Comparison of ENCODE assay signal across 9 cellular contexts in genomic region chr19:13012390-13012689, GRCh38. TPM values are rescaled to one million over a fixed set of nuclear protein-coding genes. Genes with fewer than 3 reads are reported as not detected.
DNase-seq lines count a peak whose midpoint lies in the region; ATAC-seq and TF ChIP-seq lines count a peak whose summit lies in the region.
"Had no signal": no experiment of that assay in that cellular context is flagged by ENCODE, and none has a peak within 500 bp of the region (broad histone marks: within the 10 kb centered on the region; RNA-seq: fewer than 3 reads in every experiment).

No MANE protein-coding gene starts in this region.

- H3K9me3 Mint-ChIP-seq in activated T-helper 2 cell treated with anti-CD3 and anti-CD28 coated beads, Interferon-gamma antibody, Interleukin-2, Interleukin-4, amounts not matched to agents 10 μg/mL and 5 μg/mL and 100 μg/mL, durations not matched to agents 14 hours and 24 hours and 36 hours: no peaks in the 10 kb centered on the region
- H3K9me3 Mint-ChIP-seq in stimulated activated naive CD8-positive, alpha-beta T cell treated with anti-CD3 and anti-CD28 coated beads, Interleukin-15, amount 100 ng/mL, for 72 hours: no peaks in the 10 kb centered on the region

- no peak for TF ChIP-seq EP300 in gastroesophageal sphincter (IDR thresholded peaks at IDR 0.05)

- no peak for ATAC-seq in gastroesophageal sphincter
- ATAC-seq in stimulated activated naive CD8-positive, alpha-beta T cell treated with anti-CD3 and anti-CD28 coated beads, Interleukin-15, amount 100 ng/mL, for 72 hours: no peak
- no peak for ATAC-seq in HG03354 (IDR thresholded peaks at IDR 0.05; ENCODE audit: poor library complexity, severe bottlenecking, unreplicated experiment)
- no peak for ATAC-seq in HG02970 (IDR thresholded peaks at IDR 0.05; ENCODE audit: low FRiP score, unreplicated experiment)

- H3K4me1 Mint-ChIP-seq in activated T-helper 2 cell treated with anti-CD3 and anti-CD28 coated beads, Interferon-gamma antibody, Interleukin-2, Interleukin-4, amounts not matched to agents 10 μg/mL and 5 μg/mL and 100 μg/mL, durations not matched to agents 14 hours and 24 hours and 36 hours (ENCODE audit: low read depth): peaks cover 13% of the 10 kb centered on the region
- H3K4me1 Mint-ChIP-seq in stimulated activated naive CD8-positive, alpha-beta T cell treated with anti-CD3 and anti-CD28 coated beads, Interleukin-15, amount 100 ng/mL, for 72 hours: peaks cover 51% of the 10 kb centered on the region

- no peak for TF ChIP-seq POLR2A in gastroesophageal sphincter (IDR thresholded peaks at IDR 0.05)

- no peaks in the 10 kb centered on the region for H3K27me3 ChIP-seq in gastroesophageal sphincter

- H3K36me3 ChIP-seq in gastroesophageal sphincter: peaks cover 0 to 5% of the 10 kb centered on the region in 2 donors

- H3K9me3 ChIP-seq in gastroesophageal sphincter: no peaks in the 10 kb centered on the region

- no peak overlapping the region for H3K27ac Mint-ChIP-seq in activated T-helper 2 cell treated with anti-CD3 and anti-CD28 coated beads, Interferon-gamma antibody, Interleukin-2, Interleukin-4, amounts not matched to agents 10 μg/mL and 5 μg/mL and 100 μg/mL, durations not matched to agents 14 hours and 24 hours and 36 hours
- no peak overlapping the region for H3K27ac Mint-ChIP-seq in stimulated activated naive CD8-positive, alpha-beta T cell treated with anti-CD3 and anti-CD28 coated beads, Interleukin-15, amount 100 ng/mL, for 72 hours

- peak overlapping the region; percentile 68 for H3K4me3 Mint-ChIP-seq in activated T-helper 2 cell treated with anti-CD3 and anti-CD28 coated beads, Interferon-gamma antibody, Interleukin-2, Interleukin-4, amounts not matched to agents 10 μg/mL and 5 μg/mL and 100 μg/mL, durations not matched to agents 14 hours and 24 hours and 36 hours (ENCODE audit: low read depth)
- peak overlapping the region; percentile 89 for H3K4me3 Mint-ChIP-seq in stimulated activated naive CD8-positive, alpha-beta T cell treated with anti-CD3 and anti-CD28 coated beads, Interleukin-15, amount 100 ng/mL, for 72 hours

- DNase-seq in HFF-Myc (ENCODE audit: extremely low read depth, low read depth) (no peak), hippocampal formation (lab: John Stamatoyannopoulos, UW) (no peak), NCI-H187 treated with DMSO at 0.1 percent for 48 hours (lab: John Stamatoyannopoulos, UW) (no peak)
- no peak for DNase-seq in activated T-helper 2 cell treated with anti-CD3 and anti-CD28 coated beads, Interferon-gamma antibody, Interleukin-2, Interleukin-4, amounts not matched to agents 10 μg/mL and 5 μg/mL and 100 μg/mL, durations not matched to agents 14 hours and 24 hours and 36 hours (ENCODE audit: low spot score)
- no peak for DNase-seq in stimulated activated naive CD8-positive, alpha-beta T cell treated with anti-CD3 and anti-CD28 coated beads, Interleukin-15, amount 100 ng/mL, for 72 hours
- DNase-seq: OCI-M1 had no signal

- no peaks in the 10 kb centered on the region for H3K36me3 Mint-ChIP-seq in activated T-helper 2 cell treated with anti-CD3 and anti-CD28 coated beads, Interferon-gamma antibody, Interleukin-2, Interleukin-4, amounts not matched to agents 10 μg/mL and 5 μg/mL and 100 μg/mL, durations not matched to agents 14 hours and 24 hours and 36 hours (ENCODE audit: low read depth)

- peaks cover 68% of the 10 kb centered on the region for H3K27me3 Mint-ChIP-seq in activated T-helper 2 cell treated with anti-CD3 and anti-CD28 coated beads, Interferon-gamma antibody, Interleukin-2, Interleukin-4, amounts not matched to agents 10 μg/mL and 5 μg/mL and 100 μg/mL, durations not matched to agents 14 hours and 24 hours and 36 hours (ENCODE audit: low read depth)
- H3K27me3 Mint-ChIP-seq in stimulated activated naive CD8-positive, alpha-beta T cell treated with anti-CD3 and anti-CD28 coated beads, Interleukin-15, amount 100 ng/mL, for 72 hours: peaks cover 86% of the 10 kb centered on the region

- H3K4me3 ChIP-seq in HFF-Myc (replicated peaks; ENCODE audit: low read depth, low read length) (peak overlapping the region; percentile 35; the same call in 1 of the 2 replicates), gastroesophageal sphincter (peak overlapping the region in 1 of 2 donors; percentile 42)

- intact Hi-C loops in activated T-helper 2 cell treated with anti-CD3 and anti-CD28 coated beads, Interferon-gamma antibody, Interleukin-2, Interleukin-4, amounts not matched to agents 10 μg/mL and 5 μg/mL and 100 μg/mL, durations not matched to agents 14 hours and 24 hours and 36 hours (cut with micrococcal nuclease): loop anchor here (1.0 to 5.0 kb wide), 2 partner anchors 85 to 175 kb away; partner anchors contain the start of gene MAST1

- no peak for TF ChIP-seq CTCF in HFF-Myc (IDR thresholded peaks at IDR 0.05; ENCODE audit: low read depth, low read length, missing control alignments)
- no peak for TF ChIP-seq CTCF in gastroesophageal sphincter (IDR thresholded peaks at IDR 0.05)

- peak overlapping the region; percentile 43 to 98 (median 84) for H3K27ac ChIP-seq in gastroesophageal sphincter

- peaks cover 7 to 100% (median 83%) of the 10 kb centered on the region in 3 donors for H3K4me1 ChIP-seq in gastroesophageal sphincter

- no CpG with 5 or more reads among the region's 23 CpGs for WGBS in gastroesophageal sphincter (ENCODE audit: low coverage in 1 of 2), 2 donors

RNA-seq across cellular contexts. Expression of gene NFIX, which starts 17.1 kb away (rescaled TPM):
- 2.7 and 3.0 TPM in 2 replicates for total RNA-seq in activated T-helper 2 cell treated with anti-CD3 and anti-CD28 coated beads, Interferon-gamma antibody, Interleukin-2, Interleukin-4, amounts not matched to agents 10 μg/mL and 5 μg/mL and 100 μg/mL, durations not matched to agents 14 hours and 24 hours and 36 hours
- total RNA-seq in gastroesophageal sphincter: 100 to 1,000 TPM in 1 of 4 donors, 10 to 100 TPM in 3; 44.7 to 145 (median 72.4) TPM

RNA-seq across cellular contexts. Expression of gene DAND5, which starts 43.0 kb away (rescaled TPM):
- 0.16 TPM in 1 of 2 replicates, not detected in the other for total RNA-seq in activated T-helper 2 cell treated with anti-CD3 and anti-CD28 coated beads, Interferon-gamma antibody, Interleukin-2, Interleukin-4, amounts not matched to agents 10 μg/mL and 5 μg/mL and 100 μg/mL, durations not matched to agents 14 hours and 24 hours and 36 hours
- under 1 TPM in 1 of 4 donors, not detected in 3; 0.35 TPM for total RNA-seq in gastroesophageal sphincter

RNA-seq across cellular contexts. Expression of gene GADD45GIP1, which starts 55.3 kb away (rescaled TPM):
- 29.2 and 32.6 TPM in 2 replicates for total RNA-seq in activated T-helper 2 cell treated with anti-CD3 and anti-CD28 coated beads, Interferon-gamma antibody, Interleukin-2, Interleukin-4, amounts not matched to agents 10 μg/mL and 5 μg/mL and 100 μg/mL, durations not matched to agents 14 hours and 24 hours and 36 hours
- 10 to 100 TPM; 32.2 to 43.6 (median 36.9) TPM for total RNA-seq in gastroesophageal sphincter

Comparison
In these comparisons a context has a peak if more than half of its experiments do, and no peak if none do; other contexts are left out.
1. RNA of gene NFIX, which starts 17.1 kb away (total RNA-seq): 44.7 to 145 TPM in gastroesophageal sphincter; 2.7 to 3.0 TPM in activated T-helper 2 cell treated with anti-CD3 and anti-CD28 coated beads, Interferon-gamma antibody, Interleukin-2, Interleukin-4, amounts not matched to agents 10 μg/mL and 5 μg/mL and 100 μg/mL, durations not matched to agents 14 hours and 24 hours and 36 hours; every median in the first group is over 10 times any median in the second.